1 cellular context compared by ENCODE assay signal in genomic region chr17:41930009-41930832, GRCh38.
TF ChIP-seq lines count a peak whose summit lies in the region.

ODAD4 (plus strand) TSS chr17:41930617; CDS start chr17:41930724, 107 bp downstream.

TF ChIP-seq in HEK293, 187 proteins besides CTCF, POLR2A, EP300 and RAD21 (continued from another document and continues in another):
- TF ChIP-seq ATF2 (tag by site-specific recombination; IDR thresholded peaks at IDR 0.05; ENCODE audit: low read depth) (no peak), KLF1 (tag by site-specific recombination; IDR thresholded peaks at IDR 0.05) (no peak), ZBTB20 (tag by site-specific recombination; IDR thresholded peaks at IDR 0.05) (peak; percentile 88), ZNF155 (tag by site-specific recombination; IDR thresholded peaks at IDR 0.05) (no peak), ZNF202 (tag by site-specific recombination; IDR thresholded peaks at IDR 0.05; ENCODE audit: borderline replicate concordance) (no peak), ZNF48 (tag by site-specific recombination; IDR thresholded peaks at IDR 0.05) (no peak), ZNF157 (tag by site-specific recombination; IDR thresholded peaks at IDR 0.05) (no peak), PRDM10 (tag by site-specific recombination; IDR thresholded peaks at IDR 0.05) (peak; percentile 84), ZNF501 (tag by site-specific recombination; IDR thresholded peaks at IDR 0.05) (peak; percentile 93), ZEB2 (tag by site-specific recombination; IDR thresholded peaks at IDR 0.05) (peak; percentile 67; the same call in 1 of the 2 replicates), ZNF211 (tag by site-specific recombination; IDR thresholded peaks at IDR 0.05; ENCODE audit: low read depth) (no peak), KLF8 (tag by site-specific recombination; IDR thresholded peaks at IDR 0.05) (peak; percentile 74; the same call in 1 of the 2 replicates), ZNF404 (tag by site-specific recombination; IDR thresholded peaks at IDR 0.05) (no peak), ZNF621 (tag by site-specific recombination; IDR thresholded peaks at IDR 0.05) (no peak), ZNF488 (tag by site-specific recombination; IDR thresholded peaks at IDR 0.05) (no peak), ZNF561 (tag by site-specific recombination; IDR thresholded peaks at IDR 0.05; ENCODE audit: borderline replicate concordance) (no peak; the same call in 1 of the 2 replicates), ZNF549 (tag by site-specific recombination; IDR thresholded peaks at IDR 0.05) (no peak), ZNF18 (tag by site-specific recombination; IDR thresholded peaks at IDR 0.05) (no peak), ZNF645 (tag by site-specific recombination; IDR thresholded peaks at IDR 0.05) (no peak), PRDM1 (tag by site-specific recombination; IDR thresholded peaks at IDR 0.05) (no peak), TRIM28 (IDR thresholded peaks at IDR 0.05; ENCODE audit: borderline replicate concordance, low read length) (peak; percentile 98), ZNF558 (tag by site-specific recombination; IDR thresholded peaks at IDR 0.05) (0 out of 2 replicates have a peak, but pooled peaks have one; percentile 23), ZFP3 (tag by site-specific recombination; IDR thresholded peaks at IDR 0.05; ENCODE audit: low read depth) (no peak; the same call in 1 of the 2 replicates), ZFP69B (tag by site-specific recombination; IDR thresholded peaks at IDR 0.05) (peak; percentile 73; the same call in 1 of the 2 replicates), ZNF473 (tag by site-specific recombination; IDR thresholded peaks at IDR 0.05) (no peak), GLI2 (tag by site-specific recombination; IDR thresholded peaks at IDR 0.05; ENCODE audit: borderline replicate concordance, low read depth) (no peak), KLF17 (tag by site-specific recombination; IDR thresholded peaks at IDR 0.05) (peak; percentile 82), ZNF768 (tag by site-specific recombination; IDR thresholded peaks at IDR 0.05) (peak; percentile 78; the same call in 1 of the 2 replicates), ZNF777 (tag by site-specific recombination; IDR thresholded peaks at IDR 0.05; ENCODE audit: borderline replicate concordance) (no peak), ZBTB10 (tag by site-specific recombination; IDR thresholded peaks at IDR 0.05) (no peak), ZNF23 (tag by site-specific recombination; IDR thresholded peaks at IDR 0.05; ENCODE audit: borderline replicate concordance) (no peak), ZNF214 (tag by site-specific recombination; IDR thresholded peaks at IDR 0.05; ENCODE audit: borderline replicate concordance) (no peak), ZNF335 (tag by site-specific recombination; conservative IDR thresholded peaks at IDR 0.05) (peak; percentile 88), REPIN1 (tag by site-specific recombination; IDR thresholded peaks at IDR 0.05; ENCODE audit: low read depth) (peak; percentile 68; the same call in 1 of the 2 replicates), ZNF239 (tag by site-specific recombination; IDR thresholded peaks at IDR 0.05) (0 out of 2 replicates have a peak, but pooled peaks have one; percentile 46), ZNF580 (tag by site-specific recombination; IDR thresholded peaks at IDR 0.05) (peak; percentile 69; the same call in 1 of the 2 replicates), ZNF837 (tag by site-specific recombination; IDR thresholded peaks at IDR 0.05) (no peak), ZNF660 (tag by site-specific recombination; IDR thresholded peaks at IDR 0.05) (peak; percentile 86), ZNF324 (tag by site-specific recombination; IDR thresholded peaks at IDR 0.05) (peak; percentile 68; the same call in 1 of the 2 replicates), PRDM4 (tag by site-specific recombination; IDR thresholded peaks at IDR 0.05) (no peak), ZNF76 (tag by site-specific recombination; IDR thresholded peaks at IDR 0.05; ENCODE audit: borderline replicate concordance, low read depth) (no peak; the same call in 1 of the 2 replicates), ZNF624 (tag by site-specific recombination; IDR thresholded peaks at IDR 0.05) (no peak), ZNF169 (tag by site-specific recombination; IDR thresholded peaks at IDR 0.05) (no peak), ZNF394 (tag by site-specific recombination; IDR thresholded peaks at IDR 0.05; ENCODE audit: borderline replicate concordance) (peak; percentile 27; the same call in 1 of the 2 replicates), ZNF132 (tag by site-specific recombination; IDR thresholded peaks at IDR 0.05; ENCODE audit: borderline replicate concordance) (no peak), ZNF366 (tag by site-specific recombination; conservative IDR thresholded peaks at IDR 0.05) (peak; percentile 55), ZNF639 (tag by site-specific recombination; IDR thresholded peaks at IDR 0.05) (peak; percentile 72), ZNF2 (tag by site-specific recombination; IDR thresholded peaks at IDR 0.05) (peak; percentile 69; the same call in 1 of the 2 replicates)
